23 cellular contexts compared by ENCODE assay signal in genomic region chr2:120940319-120940696, GRCh38.
DNase-seq lines count a peak whose midpoint lies in the region; ATAC-seq, FAIRE-seq and TF ChIP-seq lines count a peak whose summit lies in the region.
"Had no signal": no experiment of that assay in that cellular context is flagged by ENCODE, and none has a peak within 500 bp of the region (broad histone marks: within the 10 kb centered on the region; RNA-seq: fewer than 3 reads in every experiment).

No MANE protein-coding gene starts in this region.

- DNase-seq in HepG2 (ENCODE audit: low spot score): no peak
- DNase-seq in right lobe of liver: no peak
- no peak for DNase-seq in chondrocyte (ENCODE audit: low spot score)
- DNase-seq in neuronal stem cell (ENCODE audit: low spot score): no peak
- no peak for DNase-seq in kidney glomerular epithelial cell (lab: John Stamatoyannopoulos, UW)
- DNase-seq in uterus: no peak
- DNase-seq in activated T-cell treated with anti-CD3 and anti-CD28 coated beads, Interleukin-2, amount 50 U/mL, for 24 hours: no peak
- no peak for DNase-seq in activated naive CD4-positive, alpha-beta T cell treated with anti-CD3 and anti-CD28 coated beads, Interleukin-2, amount 50 U/mL, for 72 hours (ENCODE audit: low spot score in 2 of 2)
- DNase-seq: 8988T; Caco-2; CD4-positive, alpha-beta T cell; DMS153; Kasumi-1; NCI-H1092; NCI-H1436 treated with DMSO at 0.1 percent for 48 hours; NCI-H2029 treated with DMSO at 0.1 percent for 48 hours; NK-92 treated with Interleukin-12 subunit alpha and Interleukin-12 subunit beta, amount 100 ng/mL, for 24 hours; Peyer's patch; SHP77 had no signal

- no peaks in the 10 kb centered on the region for H3K27me3 Mint-ChIP-seq in chondrocyte (ENCODE audit: low read depth)
- no peaks in the 10 kb centered on the region for H3K27me3 Mint-ChIP-seq in activated T-cell treated with anti-CD3 and anti-CD28 coated beads, Interleukin-2, amount 50 U/mL, for 24 hours
- H3K27me3 Mint-ChIP-seq: CD4-positive, alpha-beta T cell; IgD-negative memory B cell had no signal

- H2BK120ac ChIP-seq in neuronal stem cell (ENCODE audit: low read depth, low read length): no peak overlapping the region

- no peak for TF ChIP-seq RAD21 in HepG2 (CRISPR knock-in tag; IDR thresholded peaks at IDR 0.05)

- no peak for TF ChIP-seq CTCF in HepG2 (CRISPR knock-in tag; IDR thresholded peaks at IDR 0.05)
- TF ChIP-seq CTCF in right lobe of liver (IDR thresholded peaks at IDR 0.05): no peak
- TF ChIP-seq CTCF in chondrocyte (IDR thresholded peaks at IDR 0.05): no peak
- no peak for TF ChIP-seq CTCF in uterus (IDR thresholded peaks at IDR 0.05)

- in situ Hi-C loops in HepG2 (cut with HindIII; ENCODE audit: extremely low pct_ligation_motif_present, low pct_unique_long_range_greater_than_20kb): no loop called here

- H2AFZ ChIP-seq in HepG2 (ENCODE audit: low read length) (no peak overlapping the region), neuronal stem cell (ENCODE audit: low read length) (no peak overlapping the region)

- no peak overlapping the region for H3K4me2 ChIP-seq in HepG2 (ENCODE audit: low read depth, low read length)
- H3K4me2 ChIP-seq in neuronal stem cell (ENCODE audit: insufficient read depth, low read length, poor library complexity, severe bottlenecking): no peak overlapping the region

- CTCF ChIA-PET in HepG2 (lab: Yijun Ruan, JAX; ENCODE audit: low intra/inter-chr PET ratio, low total read pairs): no interaction called here

- 75% methylated on average over 1 of the region's 1 CpG for WGBS in HepG2 (ENCODE audit: low lambda C conversion rate)
- 100% methylated on average over 1 of the region's 1 CpG for WGBS in right lobe of liver (ENCODE audit: insufficient coverage, low coverage, low lambda C conversion rate, missing lambda C conversion rate)
- no CpG with 5 or more reads among the region's 1 CpG for WGBS in neuronal stem cell (ENCODE audit: extremely low coverage in 2 of 2, insufficient read length in 2 of 2, insufficient replicate concordance in 1 of 2), 2 donors

- H3K27ac Mint-ChIP-seq in chondrocyte (ENCODE audit: unreplicated experiment): peak overlapping the region; percentile 96
- H3K27ac Mint-ChIP-seq in activated T-cell treated with anti-CD3 and anti-CD28 coated beads, Interleukin-2, amount 50 U/mL, for 24 hours: no peak overlapping the region
- H3K27ac Mint-ChIP-seq in activated naive CD4-positive, alpha-beta T cell treated with anti-CD3 and anti-CD28 coated beads, Interleukin-2, amount 50 U/mL, for 72 hours: no peak overlapping the region
- H3K27ac Mint-ChIP-seq: CD4-positive, alpha-beta T cell had no signal

- H3K18ac ChIP-seq in neuronal stem cell (ENCODE audit: low read length): peak overlapping the region; percentile 48

- H3K4me3 Mint-ChIP-seq in chondrocyte (ENCODE audit: unreplicated experiment): no peak overlapping the region
- no peak overlapping the region for H3K4me3 Mint-ChIP-seq in activated T-cell treated with anti-CD3 and anti-CD28 coated beads, Interleukin-2, amount 50 U/mL, for 24 hours
- H3K4me3 Mint-ChIP-seq: CD4-positive, alpha-beta T cell; IgD-negative memory B cell had no signal

- intact Hi-C loops in HepG2 (cut with micrococcal nuclease; ENCODE audit: unreplicated experiment): no loop called here
- intact Hi-C loops in right lobe of liver (cut with DNase I): no loop called here
- intact Hi-C loops in uterus (cut with DNase I; ENCODE audit: low total_unique reads): no loop called here

- H3K9ac ChIP-seq in HepG2 (ENCODE audit: insufficient read depth, low read depth, low read length): no peak overlapping the region
- no peak overlapping the region for H3K9ac ChIP-seq in neuronal stem cell (ENCODE audit: low read depth, low read length, poor library complexity)

- no peaks in the 10 kb centered on the region for H3K79me2 ChIP-seq in HepG2 (ENCODE audit: insufficient read depth, low read length)

- POLR2A ChIA-PET in HepG2 (lab: Yijun Ruan, JAX): no interaction called here

- TF ChIP-seq EP300 in HepG2 (IDR thresholded peaks at IDR 0.05; ENCODE audit: low read depth in 2 of 2, low read length in 2 of 2) (no peak), HepG2 (CRISPR knock-in tag; IDR thresholded peaks at IDR 0.05; ENCODE audit: borderline replicate concordance) (no peak)

- peaks cover 4% of the 10 kb centered on the region for H3K36me3 Mint-ChIP-seq in chondrocyte (ENCODE audit: low read depth)
- no peaks in the 10 kb centered on the region for H3K36me3 Mint-ChIP-seq in activated T-cell treated with anti-CD3 and anti-CD28 coated beads, Interleukin-2, amount 50 U/mL, for 24 hours (ENCODE audit: low read depth)
- H3K36me3 Mint-ChIP-seq in activated naive CD4-positive, alpha-beta T cell treated with anti-CD3 and anti-CD28 coated beads, Interleukin-2, amount 50 U/mL, for 72 hours: no peaks in the 10 kb centered on the region
- H3K36me3 Mint-ChIP-seq: IgD-negative memory B cell had no signal

- no peak overlapping the region for H4K91ac ChIP-seq in neuronal stem cell (ENCODE audit: low read depth, low read length, poor library complexity)

- no peak overlapping the region for H2BK15ac ChIP-seq in neuronal stem cell (ENCODE audit: low read length)

- H3K4ac ChIP-seq in neuronal stem cell (ENCODE audit: low read length): no peak overlapping the region

- peaks cover 16% of the 10 kb centered on the region for H3K79me1 ChIP-seq in neuronal stem cell (ENCODE audit: low read depth, low read length)

- no peak for FAIRE-seq in HepG2 (lab: Jason Lieb, UNC)

- no peak overlapping the region for H2BK5ac ChIP-seq in neuronal stem cell (ENCODE audit: low read length)

- peak overlapping the region; percentile 73 for H3K14ac ChIP-seq in neuronal stem cell (ENCODE audit: low read length)

- H3K4me1 ChIP-seq in HepG2 (ENCODE audit: insufficient read depth, low read length) (peaks cover 73% of the 10 kb centered on the region), right lobe of liver (no peaks in the 10 kb centered on the region), neuronal stem cell (ENCODE audit: control insufficient read depth in 2 of 2, insufficient read depth in 1 of 2, low read depth in 1 of 2, low read length in 2 of 2) (peaks cover 0 to 32% of the 10 kb centered on the region in 2 donors), uterus (peaks cover 5 to 15% of the 10 kb centered on the region in 2 donors)

- BruUV-seq in HepG2 (replicated peaks; lab: Mats Ljungman, UMichigan): no TSS peak

- H2BK12ac ChIP-seq in neuronal stem cell (ENCODE audit: low read length): no peak overlapping the region

- no peak overlapping the region for H4K8ac ChIP-seq in neuronal stem cell (ENCODE audit: low read depth, low read length)

- H2AK5ac ChIP-seq in neuronal stem cell (ENCODE audit: low read depth, low read length): no peak overlapping the region

- H4K20me1 ChIP-seq in HepG2 (ENCODE audit: insufficient read depth, low read length): no peaks in the 10 kb centered on the region; the same call in 1 of the 2 replicates

- H3K36me3 ChIP-seq in HepG2 (replicated peaks in 1 of 2; ENCODE audit: control insufficient read depth in 1 of 2, insufficient read depth in 2 of 2, low read length in 2 of 2) (no peaks in the 10 kb centered on the region), right lobe of liver (no peaks in the 10 kb centered on the region), neuronal stem cell (replicated peaks in 1 of 2; ENCODE audit: control insufficient read depth in 2 of 2, insufficient read depth in 2 of 2, low read length in 2 of 2) (peaks cover 15 to 81% of the 10 kb centered on the region in 2 donors), uterus (no peaks in the 10 kb centered on the region)
- H3K36me3 ChIP-seq: HAP-1, MG63, Peyer's patch had no signal

- ATAC-seq in HepG2 (no peak), right lobe of liver (no peak)
- no peak for ATAC-seq in activated naive CD4-positive, alpha-beta T cell treated with anti-CD3 and anti-CD28 coated beads, Interleukin-2, amount 50 U/mL, for 72 hours

- no peaks in the 10 kb centered on the region for H3K9me3 Mint-ChIP-seq in chondrocyte (ENCODE audit: low read depth)
- H3K9me3 Mint-ChIP-seq in activated T-cell treated with anti-CD3 and anti-CD28 coated beads, Interleukin-2, amount 50 U/mL, for 24 hours: no peaks in the 10 kb centered on the region
- peaks cover 3% of the 10 kb centered on the region in 2 donors for H3K9me3 Mint-ChIP-seq in activated naive CD4-positive, alpha-beta T cell treated with anti-CD3 and anti-CD28 coated beads, Interleukin-2, amount 50 U/mL, for 72 hours
- H3K9me3 Mint-ChIP-seq: CD4-positive, alpha-beta T cell had no signal

- H3K23ac ChIP-seq in neuronal stem cell (ENCODE audit: low read depth, low read length, poor library complexity): peak overlapping the region; percentile 35

- TF ChIP-seq POLR2A in HepG2 (IDR thresholded peaks at IDR 0.05; ENCODE audit: insufficient read depth in 1 of 2, low read depth in 2 of 2, low read length in 2 of 2) (no peak), right lobe of liver (IDR thresholded peaks at IDR 0.05) (no peak), uterus (IDR thresholded peaks at IDR 0.05) (no peak)

- H3K9me3 ChIP-seq in HepG2 (ENCODE audit: low read length) (no peaks in the 10 kb centered on the region), right lobe of liver (no peaks in the 10 kb centered on the region), neuronal stem cell (replicated peaks in 1 of 2; ENCODE audit: control insufficient read depth in 2 of 2, insufficient read depth in 1 of 2, low read depth in 1 of 2, low read length in 2 of 2) (peaks cover 0 to 4% of the 10 kb centered on the region in 2 donors), uterus (no peaks in the 10 kb centered on the region)
- H3K9me3 ChIP-seq: Caco-2, HAP-1, MG63, Peyer's patch had no signal

- H3K27ac ChIP-seq in HepG2 (ENCODE audit: extremely low read length, insufficient read depth, low read length) (no peak overlapping the region), right lobe of liver (no peak overlapping the region), neuronal stem cell (replicated peaks; ENCODE audit: low read length) (no peak overlapping the region), uterus (no peak overlapping the region)
- H3K27ac ChIP-seq: HL-60, Peyer's patch had no signal

- H3K4me1 Mint-ChIP-seq in chondrocyte (ENCODE audit: low read depth): peaks cover 87% of the 10 kb centered on the region
- peaks cover 2% of the 10 kb centered on the region for H3K4me1 Mint-ChIP-seq in activated T-cell treated with anti-CD3 and anti-CD28 coated beads, Interleukin-2, amount 50 U/mL, for 24 hours (ENCODE audit: low read depth)
- H3K4me1 Mint-ChIP-seq: IgD-negative memory B cell had no signal

- H3K27me3 ChIP-seq in HepG2 (ENCODE audit: control insufficient read depth in 1 of 2, insufficient read depth in 2 of 2, low read length in 2 of 2): peaks cover 4 to 17% of the 10 kb centered on the region in 2 experiments; a peak in 1 of 5 replicates
- no peaks in the 10 kb centered on the region for H3K27me3 ChIP-seq in right lobe of liver
- H3K27me3 ChIP-seq in neuronal stem cell (ENCODE audit: control insufficient read depth in 3 of 3, insufficient read depth in 3 of 3, low read depth in 1 of 3, low read length in 3 of 3): no peaks in the 10 kb centered on the region
- H3K27me3 ChIP-seq in uterus: no peaks in the 10 kb centered on the region
- H3K27me3 ChIP-seq: MG63, Peyer's patch had no signal

- H3K4me3 ChIP-seq in HepG2 (replicated peaks in 1 of 3; ENCODE audit: insufficient read depth in 1 of 3, low read depth in 2 of 3, low read length in 3 of 3): no peak overlapping the region
- no peak overlapping the region for H3K4me3 ChIP-seq in right lobe of liver
- H3K4me3 ChIP-seq in neuronal stem cell (ENCODE audit: low read length in 2 of 2): no peak overlapping the region
- no peak overlapping the region for H3K4me3 ChIP-seq in uterus
- H3K4me3 ChIP-seq: HAP-1, MG63, Peyer's patch had no signal
